In the genomic region with DNA sequence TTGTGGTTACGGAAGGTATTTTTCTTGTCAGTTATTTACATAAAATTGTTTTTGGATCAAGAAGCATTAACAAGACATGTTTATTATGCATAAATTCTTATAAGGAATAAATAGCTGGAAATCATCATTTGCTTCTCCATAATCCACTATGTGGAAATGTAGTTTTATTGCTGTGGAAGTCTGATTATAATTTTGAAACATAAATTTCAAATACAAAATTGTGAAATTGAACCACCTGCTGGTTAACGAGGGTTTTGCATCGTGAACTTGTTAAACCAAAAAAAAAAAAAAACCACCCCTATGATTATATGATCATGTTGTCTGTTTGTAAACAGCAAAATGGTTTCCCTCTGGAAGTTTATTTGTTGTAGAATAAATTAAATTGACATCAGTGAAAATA, we compare ENCODE assay signal across 1 cellular context.
TF ChIP-seq lines count a peak whose summit lies in the region.

No MANE protein-coding gene starts in this region.

TF ChIP-seq in SK-N-SH treated with all-trans-retinoic acid at 6 μM for 48 hours, 23 proteins besides CTCF, POLR2A, EP300 and RAD21 (continued from another document):
- no peak for TF ChIP-seq CSDC2 (CRISPR knock-in tag; IDR thresholded peaks at IDR 0.05)
- no peak for TF ChIP-seq ISL1 (CRISPR knock-in tag; IDR thresholded peaks at IDR 0.05)
- TF ChIP-seq ZNF565 (CRISPR knock-in tag; conservative IDR thresholded peaks at IDR 0.05; ENCODE audit: low read depth) = no peak
- TF ChIP-seq ZFP3 (CRISPR knock-in tag; IDR thresholded peaks at IDR 0.05) = no peak
- TF ChIP-seq, protein P1, sequence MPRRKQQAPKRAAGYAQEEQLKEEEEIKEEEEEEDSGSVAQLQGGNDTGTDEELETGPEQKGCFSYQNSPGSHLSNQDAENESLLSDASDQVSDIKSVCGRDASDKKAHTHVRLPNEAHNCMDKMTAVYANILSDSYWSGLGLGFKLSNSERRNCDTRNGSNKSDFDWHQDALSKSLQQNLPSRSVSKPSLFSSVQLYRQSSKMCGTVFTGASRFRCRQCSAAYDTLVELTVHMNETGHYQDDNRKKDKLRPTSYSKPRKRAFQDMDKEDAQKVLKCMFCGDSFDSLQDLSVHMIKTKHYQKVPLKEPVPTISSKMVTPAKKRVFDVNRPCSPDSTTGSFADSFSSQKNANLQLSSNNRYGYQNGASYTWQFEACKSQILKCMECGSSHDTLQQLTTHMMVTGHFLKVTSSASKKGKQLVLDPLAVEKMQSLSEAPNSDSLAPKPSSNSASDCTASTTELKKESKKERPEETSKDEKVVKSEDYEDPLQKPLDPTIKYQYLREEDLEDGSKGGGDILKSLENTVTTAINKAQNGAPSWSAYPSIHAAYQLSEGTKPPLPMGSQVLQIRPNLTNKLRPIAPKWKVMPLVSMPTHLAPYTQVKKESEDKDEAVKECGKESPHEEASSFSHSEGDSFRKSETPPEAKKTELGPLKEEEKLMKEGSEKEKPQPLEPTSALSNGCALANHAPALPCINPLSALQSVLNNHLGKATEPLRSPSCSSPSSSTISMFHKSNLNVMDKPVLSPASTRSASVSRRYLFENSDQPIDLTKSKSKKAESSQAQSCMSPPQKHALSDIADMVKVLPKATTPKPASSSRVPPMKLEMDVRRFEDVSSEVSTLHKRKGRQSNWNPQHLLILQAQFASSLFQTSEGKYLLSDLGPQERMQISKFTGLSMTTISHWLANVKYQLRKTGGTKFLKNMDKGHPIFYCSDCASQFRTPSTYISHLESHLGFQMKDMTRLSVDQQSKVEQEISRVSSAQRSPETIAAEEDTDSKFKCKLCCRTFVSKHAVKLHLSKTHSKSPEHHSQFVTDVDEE (CRISPR knock-in tag; IDR thresholded peaks at IDR 0.05) = no peak
- no peak for TF ChIP-seq ZFP30 (CRISPR knock-in tag; IDR thresholded peaks at IDR 0.05)
- TF ChIP-seq BACH2 (CRISPR knock-in tag; IDR thresholded peaks at IDR 0.05; ENCODE audit: borderline replicate concordance) = no peak
- no peak for TF ChIP-seq OSR1 (CRISPR knock-in tag; IDR thresholded peaks at IDR 0.05)
